ENCODE assay signal across 22 cellular contexts in the genomic region with DNA sequence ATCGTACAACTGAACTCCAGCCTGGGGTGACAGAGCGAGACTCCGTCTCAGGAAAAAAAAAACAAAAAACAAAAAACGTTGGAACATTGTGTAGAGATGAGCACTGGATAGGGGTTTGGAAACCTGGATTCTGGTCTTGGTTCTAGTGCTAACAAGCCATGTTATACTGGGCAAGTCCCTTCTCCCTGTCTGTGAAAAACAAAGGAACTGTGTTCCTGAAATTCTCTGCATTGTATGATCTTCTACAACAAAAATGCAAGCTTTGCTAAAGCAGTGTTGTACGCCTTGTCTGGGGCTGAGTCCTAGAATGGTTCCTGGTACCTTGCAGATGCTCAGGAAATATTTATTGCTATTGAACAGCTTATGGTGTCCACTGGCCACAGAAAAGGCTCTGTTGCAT. TPM values are rescaled to one million over a fixed set of nuclear protein-coding genes. Genes with fewer than 3 reads are reported as not detected.
DNase-seq lines count a peak whose midpoint lies in the region; ATAC-seq and TF ChIP-seq lines count a peak whose summit lies in the region.
"Had no signal": no experiment of that assay in that cellular context is flagged by ENCODE, and none has a peak within 500 bp of the region (broad histone marks: within the 10 kb centered on the region; RNA-seq: fewer than 3 reads in every experiment).

No MANE protein-coding gene starts in this region.

- peaks cover 0 to 16% (median 5%) of the 10 kb centered on the region in 4 donors for H3K4me1 ChIP-seq in esophagus muscularis mucosa
- H3K4me1 ChIP-seq in heart right ventricle: no peaks in the 10 kb centered on the region
- no peaks in the 10 kb centered on the region for H3K4me1 ChIP-seq in HAP-1

- ATAC-seq in HG02973 (IDR thresholded peaks at IDR 0.05; ENCODE audit: unreplicated experiment): no peak
- no peak for ATAC-seq in heart right ventricle

- peak; percentile 29 for DNase-seq in activated CD8-positive, alpha-beta memory T cell treated with anti-CD3 and anti-CD28 coated beads, Interleukin-2, amount 50 U/mL, for 48 hours
- no peak for DNase-seq in activated CD8-positive, alpha-beta memory T cell treated with anti-CD3 and anti-CD28 coated beads for 24 hours
- peak; percentile 7 for DNase-seq in esophagus muscularis mucosa (ENCODE audit: extremely low spot score)
- peak; percentile 58 for DNase-seq in pons (ENCODE audit: low spot score)
- no peak for DNase-seq in heart right ventricle
- no peak for DNase-seq in HAP-1 (ENCODE audit: low spot score in 2 of 2)
- DNase-seq in HuH-7.5 (ENCODE audit: low spot score): no peak
- DNase-seq: C1 segment of cervical spinal cord; Calu3; CD4-positive, alpha-beta memory T cell; COR-L47; DMS53; DMS79 treated with DMSO at 0.1 percent for 48 hours; GF-D8; GOT3; HCEC 1CT had no signal

- TF ChIP-seq POLR2A in esophagus muscularis mucosa (IDR thresholded peaks at IDR 0.05; ENCODE audit: low read depth): no peak

- H3K9me3 ChIP-seq in esophagus muscularis mucosa (no peaks in the 10 kb centered on the region), heart right ventricle (no peaks in the 10 kb centered on the region), HAP-1 (no peaks in the 10 kb centered on the region)

- H3K27me3 ChIP-seq in esophagus muscularis mucosa (no peaks in the 10 kb centered on the region), heart right ventricle (no peaks in the 10 kb centered on the region), HAP-1 (ENCODE audit: low read depth) (no peaks in the 10 kb centered on the region)

- in situ Hi-C loops in HAP-1 (cut with MboI; ENCODE audit: low sequenced_read_pairs): no loop called here

- 85% methylated on average over 5 of the region's 5 CpGs for WGBS in esophagus muscularis mucosa
- WGBS in heart right ventricle, 2 donors: 81 to 85% methylated on average over 5 of the region's 5 CpGs

- no peak for TF ChIP-seq EP300 in esophagus muscularis mucosa (IDR thresholded peaks at IDR 0.05)

- intact Hi-C loops in esophagus muscularis mucosa (cut with DNase I) (no loop called here), heart right ventricle (cut with DNase I) (no loop called here)

- H3K27ac ChIP-seq in esophagus muscularis mucosa (replicated peaks in 1 of 4): no peak overlapping the region
- no peak overlapping the region for H3K27ac ChIP-seq in heart right ventricle
- H3K27ac ChIP-seq: 22Rv1 had no signal

- no peak overlapping the region for H3K4me3 ChIP-seq in esophagus muscularis mucosa
- H3K4me3 ChIP-seq in heart right ventricle: no peak overlapping the region
- H3K4me3 ChIP-seq in HAP-1: no peak overlapping the region

- H3K36me3 ChIP-seq in esophagus muscularis mucosa (no peaks in the 10 kb centered on the region), heart right ventricle (no peaks in the 10 kb centered on the region), HAP-1 (replicated peaks) (no peaks in the 10 kb centered on the region)

- TF ChIP-seq CTCF in esophagus muscularis mucosa (IDR thresholded peaks at IDR 0.05) (no peak), heart right ventricle (IDR thresholded peaks at IDR 0.05) (no peak)

RNA-seq across cellular contexts. Expression of a gene that starts 13.4 kb away (rescaled TPM):
- total RNA-seq in esophagus muscularis mucosa: under 1 TPM in 1 of 4 donors, not detected in 3; 0.84 TPM
- total RNA-seq in heart right ventricle: not detected
- polyA plus RNA-seq in heart right ventricle: under 1 TPM in 1 of 2 donors, not detected in 1; 0.04 TPM
- total RNA-seq: A673; Calu3; CD4-positive, alpha-beta memory T cell; Daoy; G401 had no signal
- polyA plus RNA-seq: BJ had no signal

RNA-seq across cellular contexts. Expression of a gene that starts 47.2 kb away (rescaled TPM):
- 10 to 100 TPM in 1 of 4 donors, 1 to 10 TPM in 3; 2.9 to 30.0 (median 3.8) TPM for total RNA-seq in esophagus muscularis mucosa
- 1 to 10 TPM in 3 of 10 donors, under 1 TPM in 7; 0.26 to 4.5 (median 0.88) TPM for total RNA-seq in heart right ventricle
- polyA plus RNA-seq in heart right ventricle: under 1 TPM; 0.75 to 0.95 TPM
- total RNA-seq: CD4-positive, alpha-beta memory T cell had no signal

Comparison
In these comparisons a context has a peak if more than half of its experiments do, and no peak if none do; other contexts are left out.
1. DNase-seq: peak in activated CD8-positive, alpha-beta memory T cell treated with anti-CD3 and anti-CD28 coated beads, Interleukin-2, amount 50 U/mL, for 48 hours (single experiment), esophagus muscularis mucosa (single experiment) and pons (single experiment); none in activated CD8-positive, alpha-beta memory T cell treated with anti-CD3 and anti-CD28 coated beads for 24 hours (single experiment), heart right ventricle (0 of 2), HAP-1 (0 of 2) and HuH-7.5 (single experiment).